17 cellular contexts compared by ENCODE assay signal in the genomic region with DNA sequence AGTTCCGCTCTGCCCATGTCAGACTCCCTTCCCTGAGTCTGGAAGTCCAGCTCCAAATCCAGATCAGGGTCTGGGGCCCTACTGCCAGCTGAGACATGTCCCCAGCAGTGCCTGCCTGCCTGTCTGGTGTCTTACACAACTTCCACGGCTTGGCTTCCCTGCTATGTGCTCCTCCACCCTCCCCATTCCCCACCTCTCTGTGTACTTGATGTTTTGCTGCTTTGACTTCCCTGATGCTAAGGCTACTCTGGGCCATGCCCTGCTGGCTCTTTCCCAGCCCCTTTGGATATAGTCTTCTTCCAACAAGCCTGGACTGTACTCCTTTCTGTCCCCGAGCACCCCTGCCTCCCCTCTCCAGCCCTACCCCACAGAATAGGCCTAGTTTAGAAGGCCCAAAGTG. TPM values are rescaled to one million over a fixed set of nuclear protein-coding genes. Genes with fewer than 3 reads are reported as not detected.
"Had no signal": no experiment of that assay in that cellular context is flagged by ENCODE, and none has a peak within 500 bp of the region (broad histone marks: within the 10 kb centered on the region; RNA-seq: fewer than 3 reads in every experiment).

No MANE protein-coding gene starts in this region.

- H3K27ac ChIP-seq: ovary, SJSA1, transverse colon had no signal

- H3K36me3 Mint-ChIP-seq: activated naive CD8-positive, alpha-beta T cell treated with anti-CD3 and anti-CD28 coated beads for 36 hours; brain; stimulated activated effector memory CD8-positive, alpha-beta T cell treated with anti-CD3 and anti-CD28 coated beads, Interleukin-12 subunit alpha, Interleukin-12 subunit beta, amount 100 ng/mL, for 72 hours had no signal

- H3K9me3 Mint-ChIP-seq: activated B cell treated with CpG ODN at 0.5 μM for 24 hours; activated CD4-positive, alpha-beta T cell treated with anti-CD3 and anti-CD28 coated beads, Interleukin-2, amount 10 ng/mL, durations not matched to agents 24 days and 14 days; activated naive CD8-positive, alpha-beta T cell treated with anti-CD3 and anti-CD28 coated beads for 36 hours; activated T-helper 1 cell treated with anti-CD3 and anti-CD28 coated beads, Interleukin-12 subunit alpha, Interleukin-12 subunit beta, Interleukin-2, Interleukin-4 antibody, amounts not matched to agents 30 ng/mL and 10 ng/mL and 1 ng/mL, durations not matched to agents 14 hours and 24 hours and 36 hours; brain; effector memory CD8-positive, alpha-beta T cell; nephron; stimulated activated effector memory CD8-positive, alpha-beta T cell treated with anti-CD3 and anti-CD28 coated beads, Interleukin-12 subunit alpha, Interleukin-12 subunit beta, amount 100 ng/mL, for 72 hours had no signal

- H3K27me3 ChIP-seq: ovary, SJSA1, transverse colon had no signal

- H3K27ac Mint-ChIP-seq: activated B cell treated with CpG ODN at 0.5 μM for 24 hours; activated CD4-positive, alpha-beta T cell treated with anti-CD3 and anti-CD28 coated beads, Interleukin-2, amount 10 ng/mL, durations not matched to agents 24 days and 14 days; activated CD8-positive, alpha-beta T cell treated with anti-CD3 and anti-CD28 coated beads, Interleukin-2, amount 10 ng/mL, durations not matched to agents 7 days and 5 days; activated naive CD8-positive, alpha-beta T cell treated with anti-CD3 and anti-CD28 coated beads for 36 hours; activated T-helper 1 cell treated with anti-CD3 and anti-CD28 coated beads, Interleukin-12 subunit alpha, Interleukin-12 subunit beta, Interleukin-2, Interleukin-4 antibody, amounts not matched to agents 30 ng/mL and 10 ng/mL and 1 ng/mL, durations not matched to agents 14 hours and 24 hours and 36 hours; stimulated activated effector memory CD8-positive, alpha-beta T cell treated with anti-CD3 and anti-CD28 coated beads, Interleukin-12 subunit alpha, Interleukin-12 subunit beta, amount 100 ng/mL, for 72 hours had no signal

- DNase-seq: activated B cell treated with CpG ODN at 0.5 μM for 24 hours; activated CD4-positive, alpha-beta T cell treated with anti-CD3 and anti-CD28 coated beads, Interleukin-2, amount 10 ng/mL, durations not matched to agents 24 days and 14 days; activated CD8-positive, alpha-beta memory T cell treated with anti-CD3 and anti-CD28 coated beads, Interleukin-2, amount 50 U/mL, for 48 hours; activated CD8-positive, alpha-beta T cell treated with anti-CD3 and anti-CD28 coated beads, Interleukin-2, amount 10 ng/mL, durations not matched to agents 7 days and 5 days; activated naive CD8-positive, alpha-beta T cell treated with anti-CD3 and anti-CD28 coated beads for 36 hours; amygdala; cerebellar nuclear complex; effector memory CD8-positive, alpha-beta T cell; ovary; T-helper 2 cell; transverse colon had no signal

- ATAC-seq: activated CD8-positive, alpha-beta T cell treated with anti-CD3 and anti-CD28 coated beads, Interleukin-2, amount 10 ng/mL, durations not matched to agents 7 days and 5 days; effector memory CD8-positive, alpha-beta T cell; left lobe of liver; stimulated activated effector memory CD8-positive, alpha-beta T cell treated with anti-CD3 and anti-CD28 coated beads, Interleukin-12 subunit alpha, Interleukin-12 subunit beta, amount 100 ng/mL, for 72 hours had no signal

- H3K4me3 ChIP-seq: ovary, SJSA1, transverse colon had no signal

- H3K4me3 Mint-ChIP-seq: activated B cell treated with CpG ODN at 0.5 μM for 24 hours; activated CD4-positive, alpha-beta T cell treated with anti-CD3 and anti-CD28 coated beads, Interleukin-2, amount 10 ng/mL, durations not matched to agents 24 days and 14 days; activated CD8-positive, alpha-beta T cell treated with anti-CD3 and anti-CD28 coated beads, Interleukin-2, amount 10 ng/mL, durations not matched to agents 7 days and 5 days; activated naive CD8-positive, alpha-beta T cell treated with anti-CD3 and anti-CD28 coated beads for 36 hours; activated T-helper 1 cell treated with anti-CD3 and anti-CD28 coated beads, Interleukin-12 subunit alpha, Interleukin-12 subunit beta, Interleukin-2, Interleukin-4 antibody, amounts not matched to agents 30 ng/mL and 10 ng/mL and 1 ng/mL, durations not matched to agents 14 hours and 24 hours and 36 hours; brain; effector memory CD8-positive, alpha-beta T cell; nephron; stimulated activated effector memory CD8-positive, alpha-beta T cell treated with anti-CD3 and anti-CD28 coated beads, Interleukin-12 subunit alpha, Interleukin-12 subunit beta, amount 100 ng/mL, for 72 hours had no signal

- H3K9me3 ChIP-seq: ovary, SJSA1, transverse colon had no signal

- H3K4me1 Mint-ChIP-seq: activated B cell treated with CpG ODN at 0.5 μM for 24 hours; activated CD4-positive, alpha-beta T cell treated with anti-CD3 and anti-CD28 coated beads, Interleukin-2, amount 10 ng/mL, durations not matched to agents 24 days and 14 days; activated naive CD8-positive, alpha-beta T cell treated with anti-CD3 and anti-CD28 coated beads for 36 hours; stimulated activated effector memory CD8-positive, alpha-beta T cell treated with anti-CD3 and anti-CD28 coated beads, Interleukin-12 subunit alpha, Interleukin-12 subunit beta, amount 100 ng/mL, for 72 hours had no signal

- H3K27me3 Mint-ChIP-seq: activated B cell treated with CpG ODN at 0.5 μM for 24 hours; activated naive CD8-positive, alpha-beta T cell treated with anti-CD3 and anti-CD28 coated beads for 36 hours had no signal

- H3K4me1 ChIP-seq: SJSA1, transverse colon had no signal

RNA-seq across cellular contexts. Expression of a gene that starts 7.3 kb away (rescaled TPM):
- total RNA-seq: activated B cell treated with CpG ODN at 0.5 μM for 24 hours; activated CD4-positive, alpha-beta T cell treated with anti-CD3 and anti-CD28 coated beads, Interleukin-2, amount 10 ng/mL, durations not matched to agents 24 days and 14 days; activated CD8-positive, alpha-beta T cell treated with anti-CD3 and anti-CD28 coated beads, Interleukin-2, amount 10 ng/mL, durations not matched to agents 7 days and 5 days; activated naive CD8-positive, alpha-beta T cell treated with anti-CD3 and anti-CD28 coated beads for 36 hours; activated T-helper 1 cell treated with anti-CD3 and anti-CD28 coated beads, Interleukin-12 subunit alpha, Interleukin-12 subunit beta, Interleukin-2, Interleukin-4 antibody, amounts not matched to agents 30 ng/mL and 10 ng/mL and 1 ng/mL, durations not matched to agents 14 hours and 24 hours and 36 hours; SJSA1 had no signal
